15 cellular contexts compared by ENCODE assay signal in the genomic region with DNA sequence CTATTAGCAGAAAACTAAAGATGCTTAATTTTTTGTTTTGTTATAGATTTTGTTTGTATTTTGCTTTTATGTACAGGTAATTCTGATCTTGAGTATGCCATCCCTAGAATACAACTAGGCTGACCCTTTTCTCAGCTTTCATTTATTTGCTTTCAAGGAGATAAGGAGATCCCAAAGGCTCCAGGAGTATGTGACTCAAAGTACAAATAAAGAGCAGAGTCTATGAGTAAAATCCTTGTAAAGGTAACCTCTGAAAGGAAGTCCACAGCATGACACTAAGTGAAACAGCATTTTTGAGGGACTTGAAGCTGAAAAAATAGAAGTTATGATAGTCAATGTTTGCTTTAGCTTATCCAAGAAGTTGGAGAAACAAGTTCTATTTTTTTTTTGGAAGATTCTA. TPM values are rescaled to one million over a fixed set of nuclear protein-coding genes. Genes with fewer than 3 reads are reported as not detected.
"Had no signal": no experiment of that assay in that cellular context is flagged by ENCODE, and none has a peak within 500 bp of the region (broad histone marks: within the 10 kb centered on the region; RNA-seq: fewer than 3 reads in every experiment).

No MANE protein-coding gene starts in this region.

- H3K4me3 ChIP-seq: mucosa of descending colon had no signal

- DNase-seq: activated CD4-positive, alpha-beta memory T cell treated with anti-CD3 and anti-CD28 coated beads, Interleukin-2, amount 10 ng/mL, durations not matched to agents 7 days and 5 days; activated CD4-positive, alpha-beta T cell treated with anti-CD3 and anti-CD28 coated beads for 4 hours; activated naive CD8-positive, alpha-beta T cell treated with anti-CD3 and anti-CD28 coated beads, Interleukin-2, amount 10 ng/mL, durations not matched to agents 7 days and 5 days; activated T-cell treated with anti-CD3 and anti-CD28 coated beads, Interleukin-2, amount 50 U/mL, for 48 hours; erythroblast; islet precursor cell; mammary epithelial cell; mucosa of descending colon; naive thymus-derived CD4-positive, alpha-beta T cell; posterior cingulate gyrus; stimulated activated CD4-positive, alpha-beta T cell treated with anti-CD3 and anti-CD28 coated beads, Interleukin-2, amount 100 ng/mL, for 48 hours; T-helper 17 cell had no signal

- H3K4me3 Mint-ChIP-seq: activated CD4-positive, alpha-beta memory T cell treated with anti-CD3 and anti-CD28 coated beads, Interleukin-2, amount 10 ng/mL, durations not matched to agents 7 days and 5 days; stimulated activated memory B cell treated with anti-CD40 and anti-IgM and Interleukin-4, amounts not matched to agents 10 μg/mL and 1 μg/mL and 100 μg/mL, for 72 hours; WTC11 had no signal

- H3K9me3 Mint-ChIP-seq: activated CD4-positive, alpha-beta memory T cell treated with anti-CD3 and anti-CD28 coated beads, Interleukin-2, amount 10 ng/mL, durations not matched to agents 7 days and 5 days; naive thymus-derived CD4-positive, alpha-beta T cell; stimulated activated memory B cell treated with anti-CD40 and anti-IgM and Interleukin-4, amounts not matched to agents 10 μg/mL and 1 μg/mL and 100 μg/mL, for 72 hours had no signal

- H3K9me3 ChIP-seq: mucosa of descending colon had no signal

- H3K36me3 Mint-ChIP-seq: stimulated activated memory B cell treated with anti-CD40 and anti-IgM and Interleukin-4, amounts not matched to agents 10 μg/mL and 1 μg/mL and 100 μg/mL, for 72 hours; WTC11 had no signal

- H3K27ac Mint-ChIP-seq: activated CD4-positive, alpha-beta memory T cell treated with anti-CD3 and anti-CD28 coated beads, Interleukin-2, amount 10 ng/mL, durations not matched to agents 7 days and 5 days; activated naive CD8-positive, alpha-beta T cell treated with anti-CD3 and anti-CD28 coated beads, Interleukin-2, amount 10 ng/mL, durations not matched to agents 7 days and 5 days; naive thymus-derived CD4-positive, alpha-beta T cell; WTC11 had no signal

- H3K27me3 Mint-ChIP-seq: activated CD4-positive, alpha-beta memory T cell treated with anti-CD3 and anti-CD28 coated beads, Interleukin-2, amount 10 ng/mL, durations not matched to agents 7 days and 5 days; activated naive CD8-positive, alpha-beta T cell treated with anti-CD3 and anti-CD28 coated beads, Interleukin-2, amount 10 ng/mL, durations not matched to agents 7 days and 5 days; stimulated activated memory B cell treated with anti-CD40 and anti-IgM and Interleukin-4, amounts not matched to agents 10 μg/mL and 1 μg/mL and 100 μg/mL, for 72 hours; T-helper 17 cell had no signal

- ATAC-seq: left lobe of liver; mucosa of descending colon; naive thymus-derived CD4-positive, alpha-beta T cell; stimulated activated memory B cell treated with anti-CD40 and anti-IgM and Interleukin-4, amounts not matched to agents 10 μg/mL and 1 μg/mL and 100 μg/mL, for 72 hours; T-helper 17 cell; WTC11 had no signal

RNA-seq across cellular contexts. Expression of a gene that starts 54.5 kb away (rescaled TPM):
- total RNA-seq: activated CD4-positive, alpha-beta memory T cell treated with anti-CD3 and anti-CD28 coated beads, Interleukin-2, amount 10 ng/mL, durations not matched to agents 7 days and 5 days; activated naive CD8-positive, alpha-beta T cell treated with anti-CD3 and anti-CD28 coated beads, Interleukin-2, amount 10 ng/mL, durations not matched to agents 7 days and 5 days; mammary epithelial cell; T-helper 17 cell had no signal
- polyA plus RNA-seq: mammary epithelial cell; naive thymus-derived CD4-positive, alpha-beta T cell had no signal
